In the genomic region with DNA sequence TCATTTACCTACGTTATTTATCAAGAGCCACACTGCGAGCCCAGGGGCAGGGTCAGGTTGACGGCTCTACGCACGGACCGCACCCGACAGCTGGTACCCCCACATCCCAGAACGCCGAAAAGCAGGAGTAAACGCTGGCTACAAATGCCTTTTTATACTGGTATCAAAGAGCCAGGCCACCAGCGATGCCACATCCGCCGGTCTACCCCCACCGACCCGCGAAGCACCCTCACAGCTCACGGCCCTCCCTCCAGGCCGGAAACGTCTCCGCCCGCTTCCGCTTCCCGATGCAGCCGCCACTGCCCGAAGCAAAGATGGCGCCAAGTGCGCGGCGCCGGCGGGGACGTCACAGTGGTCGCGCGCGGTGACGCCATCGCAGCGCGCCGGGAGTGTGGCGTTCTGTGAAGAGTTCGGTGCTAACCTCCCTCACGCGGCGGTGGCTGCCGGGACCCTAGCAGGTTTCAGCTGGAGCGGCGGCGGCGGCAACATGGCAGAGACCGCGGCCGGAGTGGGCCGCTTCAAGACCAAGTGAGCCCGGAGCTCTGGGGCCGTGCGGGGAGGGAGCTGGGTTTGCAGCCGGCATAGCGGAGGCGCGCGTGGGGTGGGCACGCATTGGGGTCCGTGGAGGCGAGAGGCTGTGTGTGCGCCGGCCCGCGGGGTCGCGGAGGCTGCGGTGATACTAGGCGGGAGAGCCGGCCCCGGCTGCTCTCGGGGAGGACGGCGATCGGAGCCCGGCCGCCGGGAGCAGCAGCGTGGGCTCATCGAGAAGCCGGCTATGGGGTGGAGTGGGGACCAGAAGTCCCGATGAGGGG, we compare ENCODE assay signal across 1 cellular context.
TF ChIP-seq lines count a peak whose summit lies in the region.

A gene (plus strand): TSS at position 376 of the 812 bp plus-strand sequence. CDS start 112 bp downstream, at position 488.

TF ChIP-seq in HepG2, 621 proteins besides CTCF, POLR2A, EP300 and RAD21 (continued from another document and continues in another):
- TF ChIP-seq, protein P1, sequence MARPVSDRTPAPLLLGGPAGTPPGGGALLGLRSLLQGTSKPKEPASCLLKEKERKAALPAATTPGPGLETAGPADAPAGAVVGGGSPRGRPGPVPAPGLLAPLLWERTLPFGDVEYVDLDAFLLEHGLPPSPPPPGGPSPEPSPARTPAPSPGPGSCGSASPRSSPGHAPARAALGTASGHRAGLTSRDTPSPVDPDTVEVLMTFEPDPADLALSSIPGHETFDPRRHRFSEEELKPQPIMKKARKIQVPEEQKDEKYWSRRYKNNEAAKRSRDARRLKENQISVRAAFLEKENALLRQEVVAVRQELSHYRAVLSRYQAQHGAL (CRISPR knock-in tag; IDR thresholded peaks at IDR 0.05; ENCODE audit: not compliant biosample characterization), result peak; percentile 66
- no peak for TF ChIP-seq U2AF2 (IDR thresholded peaks at IDR 0.05; ENCODE audit: low read depth, low read length)
- no peak; the same call in 1 of the 2 replicates for TF ChIP-seq ZSCAN31 (CRISPR knock-in tag; IDR thresholded peaks at IDR 0.05; ENCODE audit: low read depth)
- TF ChIP-seq DNMT3B (CRISPR knock-in tag; conservative IDR thresholded peaks at IDR 0.05), result peak; percentile 65
- TF ChIP-seq NPAS2 (CRISPR knock-in tag; IDR thresholded peaks at IDR 0.05; ENCODE audit: borderline replicate concordance), result no peak
- no peak for TF ChIP-seq ZNF326 (CRISPR knock-in tag; IDR thresholded peaks at IDR 0.05; ENCODE audit: borderline replicate concordance)
- TF ChIP-seq ARID2 (CRISPR knock-in tag; IDR thresholded peaks at IDR 0.05; ENCODE audit: borderline replicate concordance), result no peak; the same call in 1 of the 2 replicates
- 0 out of 2 replicates have a peak, but pooled peaks have one; percentile 56 for TF ChIP-seq ZNF296 (CRISPR knock-in tag; conservative IDR thresholded peaks at IDR 0.05)
- TF ChIP-seq POLR2AphosphoS5 (IDR thresholded peaks at IDR 0.05; ENCODE audit: low read depth, low read length), result peak; percentile 88
- TF ChIP-seq GFI1 (CRISPR knock-in tag; IDR thresholded peaks at IDR 0.05; ENCODE audit: borderline replicate concordance), result peak; percentile 64; the same call in 1 of the 2 replicates
- TF ChIP-seq, protein P2, sequence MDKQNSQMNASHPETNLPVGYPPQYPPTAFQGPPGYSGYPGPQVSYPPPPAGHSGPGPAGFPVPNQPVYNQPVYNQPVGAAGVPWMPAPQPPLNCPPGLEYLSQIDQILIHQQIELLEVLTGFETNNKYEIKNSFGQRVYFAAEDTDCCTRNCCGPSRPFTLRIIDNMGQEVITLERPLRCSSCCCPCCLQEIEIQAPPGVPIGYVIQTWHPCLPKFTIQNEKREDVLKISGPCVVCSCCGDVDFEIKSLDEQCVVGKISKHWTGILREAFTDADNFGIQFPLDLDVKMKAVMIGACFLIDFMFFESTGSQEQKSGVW (CRISPR knock-in tag; IDR thresholded peaks at IDR 0.05; ENCODE audit: borderline replicate concordance), result no peak
- no peak for TF ChIP-seq ZNF101 (CRISPR knock-in tag; IDR thresholded peaks at IDR 0.05; ENCODE audit: borderline replicate concordance, low read depth)
- peak; percentile 56; the same call in 1 of the 2 replicates for TF ChIP-seq ZNF138 (CRISPR knock-in tag; IDR thresholded peaks at IDR 0.05; ENCODE audit: low read depth)
- no peak for TF ChIP-seq TEAD2 (CRISPR knock-in tag; IDR thresholded peaks at IDR 0.05)
- TF ChIP-seq RORA (CRISPR knock-in tag; IDR thresholded peaks at IDR 0.05), result no peak
- peak; percentile 50; the same call in 1 of the 2 replicates for TF ChIP-seq ZNF816 (CRISPR knock-in tag; IDR thresholded peaks at IDR 0.05; ENCODE audit: borderline replicate concordance)
- TF ChIP-seq ZNF552 (CRISPR knock-in tag; IDR thresholded peaks at IDR 0.05; ENCODE audit: borderline replicate concordance), result peak; percentile 87
- peak; percentile 53; the same call in 1 of the 2 replicates for TF ChIP-seq KDM1A (CRISPR knock-in tag; IDR thresholded peaks at IDR 0.05)
- TF ChIP-seq ZNF790 (CRISPR knock-in tag; IDR thresholded peaks at IDR 0.05; ENCODE audit: borderline replicate concordance), result no peak
- TF ChIP-seq ZSCAN9 (CRISPR knock-in tag; IDR thresholded peaks at IDR 0.05; ENCODE audit: borderline replicate concordance), result no peak
- TF ChIP-seq, protein P3, sequence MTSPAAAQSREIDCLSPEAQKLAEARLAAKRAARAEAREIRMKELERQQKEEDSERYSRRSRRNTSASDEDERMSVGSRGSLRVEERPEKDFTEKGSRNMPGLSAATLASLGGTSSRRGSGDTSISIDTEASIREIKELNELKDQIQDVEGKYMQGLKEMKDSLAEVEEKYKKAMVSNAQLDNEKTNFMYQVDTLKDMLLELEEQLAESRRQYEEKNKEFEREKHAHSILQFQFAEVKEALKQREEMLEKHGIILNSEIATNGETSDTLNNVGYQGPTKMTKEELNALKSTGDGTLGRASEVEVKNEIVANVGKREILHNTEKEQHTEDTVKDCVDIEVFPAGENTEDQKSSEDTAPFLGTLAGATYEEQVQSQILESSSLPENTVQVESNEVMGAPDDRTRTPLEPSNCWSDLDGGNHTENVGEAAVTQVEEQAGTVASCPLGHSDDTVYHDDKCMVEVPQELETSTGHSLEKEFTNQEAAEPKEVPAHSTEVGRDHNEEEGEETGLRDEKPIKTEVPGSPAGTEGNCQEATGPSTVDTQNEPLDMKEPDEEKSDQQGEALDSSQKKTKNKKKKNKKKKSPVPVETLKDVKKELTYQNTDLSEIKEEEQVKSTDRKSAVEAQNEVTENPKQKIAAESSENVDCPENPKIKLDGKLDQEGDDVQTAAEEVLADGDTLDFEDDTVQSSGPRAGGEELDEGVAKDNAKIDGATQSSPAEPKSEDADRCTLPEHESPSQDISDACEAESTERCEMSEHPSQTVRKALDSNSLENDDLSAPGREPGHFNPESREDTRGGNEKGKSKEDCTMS (CRISPR knock-in tag; conservative IDR thresholded peaks at IDR 0.05), result 0 out of 2 replicates have a peak, but pooled peaks have one; percentile 33
- TF ChIP-seq NBN (conservative IDR thresholded peaks at IDR 0.05), result no peak
- no peak; the same call in 1 of the 2 replicates for TF ChIP-seq NR1H2 (CRISPR knock-in tag; IDR thresholded peaks at IDR 0.05; ENCODE audit: borderline replicate concordance, low read depth)
- TF ChIP-seq ZNF841 (CRISPR knock-in tag; IDR thresholded peaks at IDR 0.05; ENCODE audit: borderline replicate concordance), result no peak
- TF ChIP-seq, protein P4, sequence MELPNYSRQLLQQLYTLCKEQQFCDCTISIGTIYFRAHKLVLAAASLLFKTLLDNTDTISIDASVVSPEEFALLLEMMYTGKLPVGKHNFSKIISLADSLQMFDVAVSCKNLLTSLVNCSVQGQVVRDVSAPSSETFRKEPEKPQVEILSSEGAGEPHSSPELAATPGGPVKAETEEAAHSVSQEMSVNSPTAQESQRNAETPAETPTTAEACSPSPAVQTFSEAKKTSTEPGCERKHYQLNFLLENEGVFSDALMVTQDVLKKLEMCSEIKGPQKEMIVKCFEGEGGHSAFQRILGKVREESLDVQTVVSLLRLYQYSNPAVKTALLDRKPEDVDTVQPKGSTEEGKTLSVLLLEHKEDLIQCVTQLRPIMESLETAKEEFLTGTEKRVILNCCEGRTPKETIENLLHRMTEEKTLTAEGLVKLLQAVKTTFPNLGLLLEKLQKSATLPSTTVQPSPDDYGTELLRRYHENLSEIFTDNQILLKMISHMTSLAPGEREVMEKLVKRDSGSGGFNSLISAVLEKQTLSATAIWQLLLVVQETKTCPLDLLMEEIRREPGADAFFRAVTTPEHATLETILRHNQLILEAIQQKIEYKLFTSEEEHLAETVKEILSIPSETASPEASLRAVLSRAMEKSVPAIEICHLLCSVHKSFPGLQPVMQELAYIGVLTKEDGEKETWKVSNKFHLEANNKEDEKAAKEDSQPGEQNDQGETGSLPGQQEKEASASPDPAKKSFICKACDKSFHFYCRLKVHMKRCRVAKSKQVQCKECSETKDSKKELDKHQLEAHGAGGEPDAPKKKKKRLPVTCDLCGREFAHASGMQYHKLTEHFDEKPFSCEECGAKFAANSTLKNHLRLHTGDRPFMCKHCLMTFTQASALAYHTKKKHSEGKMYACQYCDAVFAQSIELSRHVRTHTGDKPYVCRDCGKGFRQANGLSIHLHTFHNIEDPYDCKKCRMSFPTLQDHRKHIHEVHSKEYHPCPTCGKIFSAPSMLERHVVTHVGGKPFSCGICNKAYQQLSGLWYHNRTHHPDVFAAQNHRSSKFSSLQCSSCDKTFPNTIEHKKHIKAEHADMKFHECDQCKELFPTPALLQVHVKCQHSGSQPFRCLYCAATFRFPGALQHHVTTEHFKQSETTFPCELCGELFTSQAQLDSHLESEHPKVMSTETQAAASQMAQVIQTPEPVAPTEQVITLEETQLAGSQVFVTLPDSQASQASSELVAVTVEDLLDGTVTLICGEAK (IDR thresholded peaks at IDR 0.05), result peak; percentile 70
- TF ChIP-seq, protein P4 (CRISPR knock-in tag; IDR thresholded peaks at IDR 0.05), result peak; percentile 80
- TF ChIP-seq ONECUT2 (CRISPR knock-in tag; IDR thresholded peaks at IDR 0.05), result no peak
- peak; percentile 76; the same call in 1 of the 2 replicates for TF ChIP-seq ZNF83 (CRISPR knock-in tag; IDR thresholded peaks at IDR 0.05; ENCODE audit: borderline replicate concordance)
- peak; percentile 34; the same call in 1 of the 2 replicates for TF ChIP-seq ZFP36L1 (CRISPR knock-in tag; IDR thresholded peaks at IDR 0.05)
- TF ChIP-seq ZSCAN22 (CRISPR knock-in tag; IDR thresholded peaks at IDR 0.05), result no peak
- TF ChIP-seq, protein P5, sequence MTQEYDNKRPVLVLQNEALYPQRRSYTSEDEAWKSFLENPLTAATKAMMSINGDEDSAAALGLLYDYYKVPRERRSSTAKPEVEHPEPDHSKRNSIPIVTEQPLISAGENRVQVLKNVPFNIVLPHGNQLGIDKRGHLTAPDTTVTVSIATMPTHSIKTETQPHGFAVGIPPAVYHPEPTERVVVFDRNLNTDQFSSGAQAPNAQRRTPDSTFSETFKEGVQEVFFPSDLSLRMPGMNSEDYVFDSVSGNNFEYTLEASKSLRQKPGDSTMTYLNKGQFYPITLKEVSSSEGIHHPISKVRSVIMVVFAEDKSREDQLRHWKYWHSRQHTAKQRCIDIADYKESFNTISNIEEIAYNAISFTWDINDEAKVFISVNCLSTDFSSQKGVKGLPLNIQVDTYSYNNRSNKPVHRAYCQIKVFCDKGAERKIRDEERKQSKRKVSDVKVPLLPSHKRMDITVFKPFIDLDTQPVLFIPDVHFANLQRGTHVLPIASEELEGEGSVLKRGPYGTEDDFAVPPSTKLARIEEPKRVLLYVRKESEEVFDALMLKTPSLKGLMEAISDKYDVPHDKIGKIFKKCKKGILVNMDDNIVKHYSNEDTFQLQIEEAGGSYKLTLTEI (CRISPR knock-in tag; conservative IDR thresholded peaks at IDR 0.05), result no peak
- TF ChIP-seq ZFY (CRISPR knock-in tag; IDR thresholded peaks at IDR 0.05), result peak; percentile 88
- TF ChIP-seq ZNF850 (CRISPR knock-in tag; conservative IDR thresholded peaks at IDR 0.05), result no peak
- TF ChIP-seq POLR2AphosphoS2 (IDR thresholded peaks at IDR 0.05; ENCODE audit: low read depth, low read length), result no peak
- no peak for TF ChIP-seq ZNF878 (CRISPR knock-in tag; IDR thresholded peaks at IDR 0.05)
- TF ChIP-seq MTA1 (CRISPR knock-in tag; IDR thresholded peaks at IDR 0.05; ENCODE audit: borderline replicate concordance), result peak; percentile 94
- TF ChIP-seq SKI (IDR thresholded peaks at IDR 0.05; ENCODE audit: partially characterized antibody), result peak; percentile 47
- peak; percentile 69 for TF ChIP-seq XRCC5 (optimal IDR thresholded peaks at IDR 0.05; ENCODE audit: low read length)
- no peak for TF ChIP-seq IKZF1 (IDR thresholded peaks at IDR 0.05)
